In the genomic region with DNA sequence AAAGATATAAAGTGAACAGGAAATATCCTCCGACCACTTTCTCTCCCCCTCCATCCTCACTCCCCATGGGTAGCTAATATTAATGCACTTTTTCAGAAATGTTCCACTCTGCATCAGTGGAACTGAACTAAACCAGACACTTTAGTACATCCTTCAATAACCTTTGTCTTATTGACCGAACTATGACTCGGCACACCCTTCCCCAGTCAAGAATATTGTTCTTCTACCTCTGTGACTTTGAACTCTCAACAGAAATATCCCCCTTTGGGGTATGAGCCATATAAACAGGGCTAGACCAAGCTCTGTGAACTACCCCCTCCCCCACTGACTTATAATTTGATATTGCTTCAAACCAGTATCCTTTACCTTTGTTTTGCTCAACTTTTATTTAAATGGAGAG, we compare ENCODE assay signal across 12 cellular contexts.
"Had no signal": no experiment of that assay in that cellular context is flagged by ENCODE, and none has a peak within 500 bp of the region (broad histone marks: within the 10 kb centered on the region; RNA-seq: fewer than 3 reads in every experiment).

No MANE protein-coding gene starts in this region.

- H3K4me3 ChIP-seq: ascending aorta, skin epidermis, stomach, tibial artery had no signal

- H3K36me3 ChIP-seq: ascending aorta, stomach, tibial artery had no signal

- H3K27ac ChIP-seq: ascending aorta, tibial artery had no signal

- H3K27me3 ChIP-seq: ascending aorta, stomach, tibial artery had no signal

- ATAC-seq: activated CD8-positive, alpha-beta T cell treated with anti-CD3 and anti-CD28 coated beads for 36 hours; activated naive CD8-positive, alpha-beta T cell treated with anti-CD3 and anti-CD28 coated beads, Interleukin-2, amount 50 U/mL, for 24 hours; esophagus mucosa; T-cell had no signal

- H3K9me3 ChIP-seq: ascending aorta, stomach, tibial artery had no signal

- DNase-seq: activated CD8-positive, alpha-beta memory T cell treated with anti-CD3 and anti-CD28 coated beads, Interleukin-2, amount 50 U/mL, for 48 hours; activated CD8-positive, alpha-beta T cell treated with anti-CD3 and anti-CD28 coated beads for 36 hours; activated naive CD4-positive, alpha-beta T cell treated with Interleukin-2 at 50 U/mL for 16 hours; activated naive CD8-positive, alpha-beta T cell treated with anti-CD3 and anti-CD28 coated beads, Interleukin-2, amount 50 U/mL, for 24 hours; left cardiac atrium; stomach; T-cell; T1000 had no signal
